ENCODE assay signal across 13 cellular contexts in genomic region chr5:124948062-124948753, GRCh38.
DNase-seq lines count a peak whose midpoint lies in the region; ATAC-seq and TF ChIP-seq lines count a peak whose summit lies in the region.
"Had no signal": no experiment of that assay in that cellular context is flagged by ENCODE, and none has a peak within 500 bp of the region (broad histone marks: within the 10 kb centered on the region; RNA-seq: fewer than 3 reads in every experiment).

No MANE protein-coding gene starts in this region.

- DNase-seq in DND-41 (no peak), adrenal gland (peak; percentile 12 to 76 (median 37)), lung (ENCODE audit: low spot score) (peak; percentile 28), CD1c-positive myeloid dendritic cell (ENCODE audit: extremely low spot score) (no peak), NCI-H1694 (lab: John Stamatoyannopoulos, UW) (no peak)
- no peak for DNase-seq in CD8-positive, alpha-beta T cell
- DNase-seq: activated naive CD8-positive, alpha-beta T cell treated with anti-CD3 and anti-CD28 coated beads, Interleukin-2, amount 10 ng/mL, durations not matched to agents 7 days and 5 days; naive B cell; stimulated activated CD4-positive, alpha-beta T cell treated with anti-CD3 and anti-CD28 coated beads, Interleukin-12 subunit alpha, Interleukin-12 subunit beta, amount 100 ng/mL, for 4 hours; stimulated activated CD8-positive, alpha-beta memory T cell treated with anti-CD3 and anti-CD28 coated beads, Interleukin-4, amount 100 ng/mL, for 48 hours; T1000 had no signal

- H3K4me3 ChIP-seq in DND-41 (ENCODE audit: low read depth in 1 of 2, low read length in 2 of 2): no peak overlapping the region
- no peak overlapping the region for H3K4me3 ChIP-seq in adrenal gland
- H3K4me3 ChIP-seq in lung: no peak overlapping the region
- no peak overlapping the region for H3K4me3 ChIP-seq in CD8-positive, alpha-beta T cell (ENCODE audit: low read depth, low read length)

- peak overlapping the region; percentile 12; the same call in 1 of the 2 replicates for H2AFZ ChIP-seq in DND-41 (ENCODE audit: low read depth, low read length)

- H3K9me3 ChIP-seq in DND-41 (ENCODE audit: insufficient read depth, low read length, severe bottlenecking) (no peaks in the 10 kb centered on the region), adrenal gland (replicated peaks in 1 of 3) (no peaks in the 10 kb centered on the region), lung (ENCODE audit: control insufficient read depth in 2 of 2, insufficient read depth in 1 of 2, low read length in 1 of 2) (no peaks in the 10 kb centered on the region)
- H3K9me3 ChIP-seq in CD8-positive, alpha-beta T cell (ENCODE audit: low read length): no peaks in the 10 kb centered on the region

- no peak for TF ChIP-seq EP300 in Ishikawa (IDR thresholded peaks at IDR 0.05; ENCODE audit: borderline replicate concordance)

- POLR2A ChIA-PET in CD8-positive, alpha-beta T cell (lab: Charles Lee): interaction anchor here (0.6 kb wide), 1 partner anchor 10 kb away, joined by 3 read pairs; no protein-coding TSS in a partner anchor

- TF ChIP-seq RAD21 in Ishikawa (IDR thresholded peaks at IDR 0.05; ENCODE audit: low read depth): peak; percentile 6; the same call in 1 of the 2 replicates

- H3K9ac ChIP-seq in DND-41 (ENCODE audit: low read depth, low read length): no peak overlapping the region

- H4K20me1 ChIP-seq in DND-41 (ENCODE audit: insufficient read depth, low read length): no peaks in the 10 kb centered on the region

- WGBS in adrenal gland, 4 donors: 61 to 72% (median 65%) methylated on average over 9 of the region's 9 CpGs
- 27 to 35% methylated on average over 9 of the region's 9 CpGs for WGBS in lung, 2 donors

- peak overlapping the region; percentile 19; the same call in 1 of the 2 replicates for H3K27ac ChIP-seq in DND-41 (ENCODE audit: low read length)
- H3K27ac ChIP-seq in adrenal gland: no peak overlapping the region
- H3K27ac ChIP-seq in lung (ENCODE audit: low read depth in 1 of 2, low read length in 1 of 2): no peak overlapping the region
- no peak overlapping the region for H3K27ac ChIP-seq in CD8-positive, alpha-beta T cell (ENCODE audit: low read depth, low read length)

- no peak overlapping the region for H3K4me3 Mint-ChIP-seq in CD8-positive, alpha-beta T cell
- H3K4me3 Mint-ChIP-seq: activated naive CD8-positive, alpha-beta T cell treated with anti-CD3 and anti-CD28 coated beads, Interleukin-2, amount 10 ng/mL, durations not matched to agents 7 days and 5 days had no signal

- no peaks in the 10 kb centered on the region for H3K9me3 Mint-ChIP-seq in CD8-positive, alpha-beta T cell

- no peaks in the 10 kb centered on the region for H3K36me3 Mint-ChIP-seq in CD8-positive, alpha-beta T cell
- H3K36me3 Mint-ChIP-seq: activated naive CD8-positive, alpha-beta T cell treated with anti-CD3 and anti-CD28 coated beads, Interleukin-2, amount 10 ng/mL, durations not matched to agents 7 days and 5 days; naive B cell had no signal

- CTCF ChIA-PET in CD8-positive, alpha-beta T cell (lab: Charles Lee): no interaction called here

- ATAC-seq in DND-41 (ENCODE audit: insufficient read depth, low read depth): no peak
- no peak for ATAC-seq in lung (ENCODE audit: insufficient read depth, low FRiP score)
- ATAC-seq in HG03571 (IDR thresholded peaks at IDR 0.05; ENCODE audit: unreplicated experiment): no peak
- ATAC-seq in CD8-positive, alpha-beta T cell: no peak

- H3K27me3 ChIP-seq in DND-41 (ENCODE audit: insufficient read depth, low read length, poor library complexity) (no peaks in the 10 kb centered on the region), adrenal gland (no peaks in the 10 kb centered on the region), lung (ENCODE audit: control insufficient read depth, insufficient read depth) (no peaks in the 10 kb centered on the region)
- no peaks in the 10 kb centered on the region for H3K27me3 ChIP-seq in CD8-positive, alpha-beta T cell (ENCODE audit: insufficient read depth, low read length)

- no peak for TF ChIP-seq POLR2A in adrenal gland (IDR thresholded peaks at IDR 0.05)

- H3K36me3 ChIP-seq in DND-41 (ENCODE audit: insufficient read depth, low read length) (no peaks in the 10 kb centered on the region), adrenal gland (replicated peaks in 1 of 2) (no peaks in the 10 kb centered on the region), lung (ENCODE audit: control insufficient read depth in 2 of 2, insufficient read depth in 2 of 2, low read length in 2 of 2) (no peaks in the 10 kb centered on the region)
- H3K36me3 ChIP-seq in CD8-positive, alpha-beta T cell (ENCODE audit: insufficient read depth, low read length): no peaks in the 10 kb centered on the region

- no peak overlapping the region for H3K27ac Mint-ChIP-seq in CD8-positive, alpha-beta T cell
- H3K27ac Mint-ChIP-seq: activated naive CD8-positive, alpha-beta T cell treated with anti-CD3 and anti-CD28 coated beads, Interleukin-2, amount 10 ng/mL, durations not matched to agents 7 days and 5 days had no signal

- intact Hi-C loops in adrenal gland (cut with DNase I): no loop called here
- intact Hi-C loops in CD8-positive, alpha-beta T cell (cut with DNase I, micrococcal nuclease): no loop called here

- no peaks in the 10 kb centered on the region for H3K79me2 ChIP-seq in DND-41 (ENCODE audit: insufficient read depth, low read length)

- no peaks in the 10 kb centered on the region for H3K27me3 Mint-ChIP-seq in CD8-positive, alpha-beta T cell (ENCODE audit: low read depth)
- H3K27me3 Mint-ChIP-seq: activated naive CD8-positive, alpha-beta T cell treated with anti-CD3 and anti-CD28 coated beads, Interleukin-2, amount 10 ng/mL, durations not matched to agents 7 days and 5 days; naive B cell had no signal

- H3K4me2 ChIP-seq in DND-41 (ENCODE audit: insufficient read depth, low read length): no peak overlapping the region

- H3K4me1 Mint-ChIP-seq in CD8-positive, alpha-beta T cell (ENCODE audit: low read depth): no peaks in the 10 kb centered on the region

- TF ChIP-seq CTCF in DND-41 (IDR thresholded peaks at IDR 0.05; ENCODE audit: borderline replicate concordance, extremely low read depth, low read length, poor library complexity, severe bottlenecking) (no peak), adrenal gland (IDR thresholded peaks at IDR 0.05) (no peak), lung (IDR thresholded peaks at IDR 0.05; ENCODE audit: control extremely low read depth, extremely low read depth) (no peak)
- no peak for TF ChIP-seq CTCF in CD8-positive, alpha-beta T cell (IDR thresholded peaks at IDR 0.05)

- H3K4me1 ChIP-seq in DND-41 (ENCODE audit: insufficient read depth, low read length) (peaks cover 24% of the 10 kb centered on the region), adrenal gland (replicated peaks in 1 of 2) (no peaks in the 10 kb centered on the region), lung (ENCODE audit: control insufficient read depth in 2 of 2, insufficient read depth in 2 of 2, low read length in 2 of 2) (peaks cover 0 to 3% of the 10 kb centered on the region in 2 donors)
- H3K4me1 ChIP-seq in CD8-positive, alpha-beta T cell (ENCODE audit: insufficient read depth, low read length): no peaks in the 10 kb centered on the region

TF ChIP-seq in Ishikawa, 13 proteins besides CTCF, POLR2A, EP300 and RAD21:
- TF ChIP-seq NFIC (IDR thresholded peaks at IDR 0.05): peak; percentile 75
- TF ChIP-seq ZBTB7A (IDR thresholded peaks at IDR 0.05; ENCODE audit: low read depth): no peak

Comparison
In these comparisons a context has a peak if more than half of its experiments do, and no peak if none do; other contexts are left out.
1. DNase-seq: peak in adrenal gland (7 of 7) and lung (single experiment); none in DND-41 (single experiment), CD1c-positive myeloid dendritic cell (single experiment), NCI-H1694 (single experiment) and CD8-positive, alpha-beta T cell (0 of 7).